In the genomic region with DNA sequence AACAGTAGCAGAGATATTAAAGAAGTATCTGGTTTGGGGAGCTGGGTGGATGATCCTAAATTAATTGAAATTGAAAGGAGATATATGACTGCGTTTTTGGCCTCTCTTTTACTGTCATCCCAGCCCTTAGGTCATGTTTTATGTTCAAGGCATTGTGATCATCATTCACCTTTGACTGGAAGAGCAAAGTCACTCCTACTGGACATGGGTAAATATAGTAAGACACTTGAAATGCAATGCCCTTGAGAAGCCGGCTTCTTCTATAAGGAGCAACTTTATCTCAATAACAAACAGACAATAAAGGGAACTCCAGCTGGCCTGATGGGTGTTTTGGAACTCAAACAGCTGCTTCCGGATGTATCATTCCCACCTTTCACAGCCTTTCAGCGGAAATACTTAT, we compare ENCODE assay signal across 16 cellular contexts.
DNase-seq lines count a peak whose midpoint lies in the region; ATAC-seq and TF ChIP-seq lines count a peak whose summit lies in the region.
"Had no signal": no experiment of that assay in that cellular context is flagged by ENCODE, and none has a peak within 500 bp of the region (broad histone marks: within the 10 kb centered on the region; RNA-seq: fewer than 3 reads in every experiment).

No MANE protein-coding gene starts in this region.

- H3K27me3 ChIP-seq in Peyer's patch (no peaks in the 10 kb centered on the region), thyroid gland (no peaks in the 10 kb centered on the region), ovary (no peaks in the 10 kb centered on the region)
- H3K27me3 ChIP-seq: ascending aorta, tibial nerve had no signal

- peaks cover 0 to 19% (median 3%) of the 10 kb centered on the region in 4 donors for H3K4me1 ChIP-seq in Peyer's patch
- peaks cover 20% of the 10 kb centered on the region for H3K4me1 ChIP-seq in mesodermal cell (ENCODE audit: control insufficient read depth, insufficient read depth, low read length, poor library complexity, severe bottlenecking)
- H3K4me1 ChIP-seq in thyroid gland: peaks cover 10 to 28% of the 10 kb centered on the region in 2 donors
- H3K4me1 ChIP-seq in ovary (ENCODE audit: insufficient read depth): peaks cover 9% of the 10 kb centered on the region
- H3K4me1 ChIP-seq: tibial nerve had no signal

- DNase-seq in Peyer's patch (no peak), fibroblast of pulmonary artery (ENCODE audit: low read depth) (peak; percentile 11), thyroid gland (no peak), NCI-H774 (lab: John Stamatoyannopoulos, UW) (no peak), ovary (no peak), SKM-1 (lab: John Stamatoyannopoulos, UW; ENCODE audit: unreplicated experiment) (no peak)
- DNase-seq: activated CD4-positive, alpha-beta T cell treated with anti-CD3 and anti-CD28 coated beads, Interleukin-2, amount 50 U/mL, for 4 hours; CD4-positive, CD25-positive, alpha-beta regulatory T cell; NCI-H2081; stimulated activated CD4-positive, alpha-beta T cell treated with anti-CD3 and anti-CD28 coated beads, Interleukin-1b, Interleukin-23, amount 100 ng/mL, for 48 hours; stimulated activated CD8-positive, alpha-beta memory T cell treated with anti-CD3 and anti-CD28 coated beads, Interleukin-4, amount 100 ng/mL, for 48 hours had no signal

- no peak for ATAC-seq in GM18907 (IDR thresholded peaks at IDR 0.05; ENCODE audit: unreplicated experiment)
- ATAC-seq: activated T-helper 17 cell treated with anti-CD3 and anti-CD28 coated beads, Interleukin-2, amount 50 U/mL, for 72 hours had no signal

- WGBS in mesodermal cell (ENCODE audit: insufficient coverage in 2 of 2), 2 experiments: 100% methylated on average over 1 of the region's 4 CpGs; no CpG with 5 or more reads in 1 of the 2 experiments
- WGBS in thyroid gland, 2 donors: 72 to 84% methylated on average over 4 of the region's 4 CpGs
- 18 to 28% (median 20%) methylated on average over 4 of the region's 4 CpGs for WGBS in ovary, 3 donors

- H3K36me3 ChIP-seq in Peyer's patch (no peaks in the 10 kb centered on the region), mesodermal cell (ENCODE audit: control insufficient read depth, insufficient read depth, low read length) (no peaks in the 10 kb centered on the region), thyroid gland (no peaks in the 10 kb centered on the region), ovary (no peaks in the 10 kb centered on the region)
- H3K36me3 ChIP-seq: ascending aorta, tibial nerve had no signal

- no peak for TF ChIP-seq EP300 in ovary (IDR thresholded peaks at IDR 0.05)

- no peak overlapping the region for H3K4me3 ChIP-seq in Peyer's patch
- no peak overlapping the region for H3K4me3 ChIP-seq in fibroblast of pulmonary artery (replicated peaks; ENCODE audit: low read depth, low read length)
- H3K4me3 ChIP-seq in mesodermal cell (ENCODE audit: extremely low read depth, insufficient read depth, low read length, poor library complexity, severe bottlenecking): no peak overlapping the region
- no peak overlapping the region for H3K4me3 ChIP-seq in thyroid gland (replicated peaks in 1 of 3)
- no peak overlapping the region for H3K4me3 ChIP-seq in ovary
- H3K4me3 ChIP-seq: ascending aorta, tibial nerve had no signal

- TF ChIP-seq POLR2A in Peyer's patch (IDR thresholded peaks at IDR 0.05) (no peak), thyroid gland (IDR thresholded peaks at IDR 0.05) (no peak), ovary (IDR thresholded peaks at IDR 0.05) (no peak)

- H3K9me3 ChIP-seq in Peyer's patch (no peaks in the 10 kb centered on the region), mesodermal cell (ENCODE audit: control insufficient read depth, low read length) (no peaks in the 10 kb centered on the region), thyroid gland (no peaks in the 10 kb centered on the region), ovary (no peaks in the 10 kb centered on the region)
- H3K9me3 ChIP-seq: ascending aorta, tibial nerve had no signal

- intact Hi-C loops in thyroid gland (cut with DNase I) (no loop called here), ovary (cut with DNase I) (loop anchor here in 2 of 4 donors (10.0 kb wide), 2 partner anchors 162 to 222 kb away; a partner anchor contains a TSS)

- H3K27ac ChIP-seq in Peyer's patch (peak overlapping the region in 3 of 4 donors; percentile 28 to 70 (median 60)), mesodermal cell (ENCODE audit: low read depth, low read length, severe bottlenecking) (peak overlapping the region; percentile 6), thyroid gland (peak overlapping the region; percentile 80 to 84 (median 80)), ovary (peak overlapping the region in 1 of 2 donors; percentile 57)
- H3K27ac ChIP-seq: tibial nerve had no signal

- TF ChIP-seq CTCF in Peyer's patch (IDR thresholded peaks at IDR 0.05) (no peak), fibroblast of pulmonary artery (IDR thresholded peaks at IDR 0.05; ENCODE audit: low read length, missing control alignments) (no peak), thyroid gland (IDR thresholded peaks at IDR 0.05) (no peak), ovary (IDR thresholded peaks at IDR 0.05) (no peak)
